In genomic region chrX:106499473-106499872, GRCh38 we compare ENCODE assay signal across 32 cellular contexts.
"Had no signal": no experiment of that assay in that cellular context is flagged by ENCODE, and none has a peak within 500 bp of the region (broad histone marks: within the 10 kb centered on the region; RNA-seq: fewer than 3 reads in every experiment).

No MANE protein-coding gene starts in this region.

- H3K9me3 Mint-ChIP-seq: activated CD4-positive, alpha-beta memory T cell treated with anti-CD3 and anti-CD28 coated beads for 36 hours; activated naive CD4-positive, alpha-beta T cell treated with anti-CD3 and anti-CD28 coated beads for 36 hours; activated naive CD4-positive, alpha-beta T cell treated with anti-CD3 and anti-CD28 coated beads, Interleukin-2, amount 50 U/mL, for 24 hours; activated naive CD8-positive, alpha-beta T cell treated with anti-CD3 and anti-CD28 coated beads, Interleukin-2, amount 50 U/mL, for 24 hours had no signal

- H3K79me2 ChIP-seq: hepatocyte had no signal

- H3K36me3 Mint-ChIP-seq: activated CD4-positive, alpha-beta memory T cell treated with anti-CD3 and anti-CD28 coated beads for 36 hours; activated CD8-positive, alpha-beta memory T cell treated with anti-CD3 and anti-CD28 coated beads, Interleukin-2, amount 10 ng/mL, durations not matched to agents 7 days and 5 days; activated naive CD4-positive, alpha-beta T cell treated with anti-CD3 and anti-CD28 coated beads, Interleukin-2, amount 50 U/mL, for 24 hours had no signal

- H2AFZ ChIP-seq: hepatocyte had no signal

- H3K4me2 ChIP-seq: hepatocyte had no signal

- H3K4me3 Mint-ChIP-seq: activated CD4-positive, alpha-beta memory T cell treated with anti-CD3 and anti-CD28 coated beads for 36 hours; activated CD4-positive, alpha-beta T cell treated with anti-CD3 and anti-CD28 coated beads for 36 hours; activated CD4-positive, alpha-beta T cell treated with anti-CD3 and anti-CD28 coated beads, Interleukin-2, amount 10 ng/mL, durations not matched to agents 24 days and 14 days; activated CD8-positive, alpha-beta memory T cell treated with anti-CD3 and anti-CD28 coated beads, Interleukin-2, amount 10 ng/mL, durations not matched to agents 7 days and 5 days; activated CD8-positive, alpha-beta T cell treated with anti-CD3 and anti-CD28 coated beads, Interleukin-2, amount 10 ng/mL, durations not matched to agents 7 days and 5 days; activated naive CD4-positive, alpha-beta T cell treated with anti-CD3 and anti-CD28 coated beads for 36 hours; activated naive CD4-positive, alpha-beta T cell treated with anti-CD3 and anti-CD28 coated beads, Interleukin-2, amount 50 U/mL, for 24 hours; activated naive CD8-positive, alpha-beta T cell treated with anti-CD3 and anti-CD28 coated beads for 36 hours; activated naive CD8-positive, alpha-beta T cell treated with anti-CD3 and anti-CD28 coated beads, Interleukin-2, amount 50 U/mL, for 24 hours; activated T-helper 1 cell treated with anti-CD3 and anti-CD28 coated beads, Interleukin-12 subunit alpha, Interleukin-12 subunit beta, Interleukin-2, Interleukin-4 antibody, amounts not matched to agents 30 ng/mL and 10 ng/mL and 1 ng/mL, durations not matched to agents 14 hours and 24 hours and 36 hours had no signal

- H3K4me1 ChIP-seq: adrenal gland, ascending aorta, colonic mucosa, gastroesophageal sphincter, heart right ventricle had no signal

- H3K27ac ChIP-seq: adrenal gland, ascending aorta, brain microvascular endothelial cell, colonic mucosa, gastroesophageal sphincter, heart right ventricle, hepatocyte had no signal

- H3K27me3 ChIP-seq: ascending aorta, brain microvascular endothelial cell, colonic mucosa, gastroesophageal sphincter, hepatocyte had no signal

- FAIRE-seq: endometrium, endothelial cell of umbilical vein had no signal

- H3K4me3 ChIP-seq: adrenal gland, ascending aorta, colonic mucosa, gastroesophageal sphincter, heart right ventricle, hepatocyte had no signal

- H3K36me3 ChIP-seq: adrenal gland, ascending aorta, brain microvascular endothelial cell, colonic mucosa, gastroesophageal sphincter, heart right ventricle had no signal

- H3K9me3 ChIP-seq: adrenal gland, ascending aorta, colonic mucosa, gastroesophageal sphincter, heart right ventricle had no signal

- H3K27me3 Mint-ChIP-seq: activated CD4-positive, alpha-beta memory T cell treated with anti-CD3 and anti-CD28 coated beads for 36 hours; activated CD4-positive, alpha-beta T cell treated with anti-CD3 and anti-CD28 coated beads for 36 hours; activated CD4-positive, alpha-beta T cell treated with anti-CD3 and anti-CD28 coated beads, Interleukin-2, amount 10 ng/mL, durations not matched to agents 24 days and 14 days; activated CD8-positive, alpha-beta memory T cell treated with anti-CD3 and anti-CD28 coated beads, Interleukin-2, amount 10 ng/mL, durations not matched to agents 7 days and 5 days; activated naive CD4-positive, alpha-beta T cell treated with anti-CD3 and anti-CD28 coated beads, Interleukin-2, amount 50 U/mL, for 24 hours; activated naive CD8-positive, alpha-beta T cell treated with anti-CD3 and anti-CD28 coated beads, Interleukin-2, amount 50 U/mL, for 24 hours had no signal

- DNase-seq: activated CD4-positive, alpha-beta memory T cell treated with anti-CD3 and anti-CD28 coated beads for 36 hours; activated CD4-positive, alpha-beta T cell treated with anti-CD3 and anti-CD28 coated beads for 36 hours; activated CD4-positive, alpha-beta T cell treated with anti-CD3 and anti-CD28 coated beads, Interleukin-2, amount 10 ng/mL, durations not matched to agents 24 days and 14 days; activated CD4-positive, CD25-positive, alpha-beta regulatory T cell; activated CD4-positive, CD25-positive, alpha-beta regulatory T cell treated with anti-CD3 and anti-CD28 coated beads, Interleukin-2, amount 50 U/mL, for 72 hours; activated CD8-positive, alpha-beta memory T cell treated with anti-CD3 and anti-CD28 coated beads, Interleukin-2, amount 10 ng/mL, durations not matched to agents 7 days and 5 days; activated CD8-positive, alpha-beta memory T cell treated with anti-CD3 and anti-CD28 coated beads, Interleukin-2, amount 50 U/mL, for 4 hours; activated CD8-positive, alpha-beta T cell treated with anti-CD3 and anti-CD28 coated beads, Interleukin-2, amount 10 ng/mL, durations not matched to agents 7 days and 5 days; activated effector memory CD4-positive, alpha-beta T cell treated with anti-CD3 and anti-CD28 coated beads, Interleukin-2, amount 50 U/mL, for 16 hours; activated naive CD4-positive, alpha-beta T cell treated with anti-CD3 and anti-CD28 coated beads for 36 hours; activated naive CD8-positive, alpha-beta T cell treated with anti-CD3 and anti-CD28 coated beads for 36 hours; activated naive CD8-positive, alpha-beta T cell treated with anti-CD3 and anti-CD28 coated beads, Interleukin-2, amount 50 U/mL, for 24 hours; activated T-cell treated with anti-CD3 and anti-CD28 coated beads, Interleukin-2, amount 50 U/mL, for 1 hour; activated T-cell treated with anti-CD3 and anti-CD28 coated beads, Interleukin-2, amount 50 U/mL, for 48 hours; adrenal gland; amygdala; brain microvascular endothelial cell; caudate nucleus; colonic mucosa; effector CD8-positive, alpha-beta T cell; foreskin fibroblast; heart right ventricle; T-helper 2 cell had no signal

- ATAC-seq: activated CD4-positive, alpha-beta T cell treated with anti-CD3 and anti-CD28 coated beads for 36 hours; activated CD8-positive, alpha-beta memory T cell treated with anti-CD3 and anti-CD28 coated beads, Interleukin-2, amount 10 ng/mL, durations not matched to agents 7 days and 5 days; activated CD8-positive, alpha-beta T cell treated with anti-CD3 and anti-CD28 coated beads, Interleukin-2, amount 10 ng/mL, durations not matched to agents 7 days and 5 days; activated naive CD8-positive, alpha-beta T cell treated with anti-CD3 and anti-CD28 coated beads, Interleukin-2, amount 50 U/mL, for 24 hours; esophagus mucosa; gastroesophageal sphincter; heart right ventricle had no signal

- H3K27ac Mint-ChIP-seq: activated CD4-positive, alpha-beta memory T cell treated with anti-CD3 and anti-CD28 coated beads for 36 hours; activated CD4-positive, alpha-beta T cell treated with anti-CD3 and anti-CD28 coated beads for 36 hours; activated CD4-positive, alpha-beta T cell treated with anti-CD3 and anti-CD28 coated beads, Interleukin-2, amount 10 ng/mL, durations not matched to agents 24 days and 14 days; activated CD8-positive, alpha-beta memory T cell treated with anti-CD3 and anti-CD28 coated beads, Interleukin-2, amount 10 ng/mL, durations not matched to agents 7 days and 5 days; activated CD8-positive, alpha-beta T cell treated with anti-CD3 and anti-CD28 coated beads, Interleukin-2, amount 10 ng/mL, durations not matched to agents 7 days and 5 days; activated naive CD4-positive, alpha-beta T cell treated with anti-CD3 and anti-CD28 coated beads for 36 hours; activated naive CD4-positive, alpha-beta T cell treated with anti-CD3 and anti-CD28 coated beads, Interleukin-2, amount 50 U/mL, for 24 hours; activated naive CD8-positive, alpha-beta T cell treated with anti-CD3 and anti-CD28 coated beads for 36 hours; activated naive CD8-positive, alpha-beta T cell treated with anti-CD3 and anti-CD28 coated beads, Interleukin-2, amount 50 U/mL, for 24 hours; activated T-helper 1 cell treated with anti-CD3 and anti-CD28 coated beads, Interleukin-12 subunit alpha, Interleukin-12 subunit beta, Interleukin-2, Interleukin-4 antibody, amounts not matched to agents 30 ng/mL and 10 ng/mL and 1 ng/mL, durations not matched to agents 14 hours and 24 hours and 36 hours; activated T-helper 2 cell treated with anti-CD3 and anti-CD28 coated beads, Interferon-gamma antibody, Interleukin-2, Interleukin-4, amounts not matched to agents 10 μg/mL and 5 μg/mL and 100 μg/mL, durations not matched to agents 14 hours and 24 hours and 36 hours had no signal
